In the genomic region with DNA sequence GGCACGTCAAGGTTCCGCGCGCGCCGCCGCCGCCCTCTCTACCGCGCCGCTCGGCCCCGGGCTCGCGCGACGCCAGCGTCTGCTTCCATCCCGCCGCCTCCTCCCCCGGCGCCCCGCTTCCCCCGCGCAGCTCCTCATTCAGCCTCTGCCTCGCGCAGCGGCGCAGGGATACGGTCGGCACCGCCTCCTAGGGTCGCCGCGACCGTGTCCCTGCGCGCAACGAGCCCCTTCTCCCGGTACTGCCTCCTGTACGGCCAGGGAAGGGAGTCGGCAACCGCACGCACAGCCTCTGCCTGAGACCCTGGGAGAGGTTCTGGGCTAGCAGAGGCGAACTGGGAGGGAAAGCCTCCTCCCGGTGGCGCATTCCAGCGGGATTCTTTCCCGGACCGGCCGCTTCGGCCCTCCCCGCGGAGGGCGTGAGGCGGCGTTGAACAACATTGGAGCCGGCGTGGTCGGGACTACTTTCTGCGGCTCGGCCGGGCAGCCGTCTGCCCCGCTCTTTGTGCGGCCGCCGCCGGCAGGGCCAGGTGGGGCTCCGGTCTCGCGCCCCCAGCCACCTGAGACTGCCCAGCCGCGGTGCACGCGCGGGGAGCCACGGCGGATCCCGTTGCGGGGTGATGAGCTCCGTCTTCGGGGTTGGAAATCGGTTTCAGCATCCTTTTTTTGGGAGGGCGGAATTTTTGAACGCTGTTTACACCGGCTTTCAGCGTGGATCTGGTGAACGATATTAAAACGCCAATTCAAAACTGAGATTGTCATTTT, we compare ENCODE assay signal across 8 cellular contexts. TPM values are rescaled to one million over a fixed set of nuclear protein-coding genes. Genes with fewer than 3 reads are reported as not detected.
DNase-seq lines count a peak whose midpoint lies in the region; ATAC-seq and TF ChIP-seq lines count a peak whose summit lies in the region.

TSS of gene LRP6 (minus strand) at position 172 of the 762 bp plus-strand sequence. CDS start 309 bp downstream, outside the sequence.

- intact Hi-C loops in mammary epithelial cell (cut with micrococcal nuclease) = loop anchor here (5.0 kb wide), 1 partner anchor 60 kb away; no protein-coding TSS in a partner anchor

- DNase-seq in NCI-H2107 treated with DMSO at 0.1 percent for 48 hours (lab: John Stamatoyannopoulos, UW; ENCODE audit: unreplicated experiment) (peak; percentile 74), mammary epithelial cell (peak; percentile 94), iPS-NIHi11 (ENCODE audit: low spot score) (peak; percentile 99), GF-D8 (lab: John Stamatoyannopoulos, UW) (no peak)

- no peaks in the 10 kb centered on the region for H3K36me3 ChIP-seq in mammary epithelial cell (ENCODE audit: insufficient read depth, low read length)

- 0% methylated on average over 34 of the region's 90 CpGs for WGBS in mammary epithelial cell (ENCODE audit: low coverage, missing lambda C conversion rate)

- peaks cover 47% of the 10 kb centered on the region for H3K79me2 ChIP-seq in mammary epithelial cell (ENCODE audit: insufficient read depth, low read length)

- peak; percentile 56 for TF ChIP-seq POLR2A in GM18526 (IDR thresholded peaks at IDR 0.05; ENCODE audit: extremely low read depth, insufficient read length)

- BruUV-seq in mammary epithelial cell (replicated peaks; lab: Mats Ljungman, UMichigan) = no TSS peak

- CTCF ChIA-PET in mammary epithelial cell (lab: Charles Lee; ENCODE audit: low non-redundant PET) = no interaction called here

- TF ChIP-seq CTCF in WI38 (IDR thresholded peaks at IDR 0.05; ENCODE audit: low read depth, low read length) (no peak), mammary epithelial cell (conservative IDR thresholded peaks at IDR 0.05 in 1 of 2, IDR thresholded peaks at IDR 0.05 in 1 of 2; ENCODE audit: extremely low read depth in 1 of 2, insufficient read depth in 1 of 2, low read depth in 1 of 2, low read length in 2 of 2) (no peak)

- H3K27me3 ChIP-seq in mammary epithelial cell (ENCODE audit: insufficient read depth, low read length) = no peaks in the 10 kb centered on the region

- H3K4me2 ChIP-seq in mammary epithelial cell (ENCODE audit: insufficient read depth, low read depth, low read length) = peak within 1 kb of the TSS; percentile 99

- dilution Hi-C loops in mammary epithelial cell (cut with HindIII; ENCODE audit: low sequenced_read_pairs) = no loop called here

- H3K9ac ChIP-seq in mammary epithelial cell (ENCODE audit: insufficient read depth, low read length) = peak within 1 kb of the TSS; percentile 99

- H3K4me3 ChIP-seq in WI38 (ENCODE audit: low read depth, low read length) (peak within 1 kb of the TSS; percentile 93), mammary epithelial cell (replicated peaks in 1 of 3; ENCODE audit: insufficient read depth in 1 of 3, low read depth in 2 of 3, low read length in 3 of 3) (peak within 1 kb of the TSS; percentile 89 to 98 (median 95)), skin epidermis (peak within 1 kb of the TSS; percentile 42 to 80 (median 64))

- H3K9me3 ChIP-seq in mammary epithelial cell (replicated peaks; ENCODE audit: insufficient read depth, low read length) = no peaks in the 10 kb centered on the region

- H3K27ac ChIP-seq in mammary epithelial cell (ENCODE audit: insufficient read depth, low read depth, low read length) = peak within 1 kb of the TSS; percentile 99
- H3K27ac ChIP-seq in skin epidermis = peak within 1 kb of the TSS; percentile 74 to 100 (median 99)

- no peaks in the 10 kb centered on the region for H4K20me1 ChIP-seq in mammary epithelial cell (ENCODE audit: insufficient read depth, low read length)

- H3K4me1 ChIP-seq in mammary epithelial cell (ENCODE audit: insufficient read depth, low read length) = peaks cover 18% of the 10 kb centered on the region

- in situ Hi-C loops in mammary epithelial cell (cut with MboI; ENCODE audit: low sequenced_read_pairs in 2 of 2) = no loop called here

- peak; percentile 77 for ATAC-seq in HG03066 (IDR thresholded peaks at IDR 0.05; ENCODE audit: low read depth, unreplicated experiment)

- peak within 1 kb of the TSS; percentile 100 for H2AFZ ChIP-seq in mammary epithelial cell (ENCODE audit: low read depth, low read length)

RNA-seq across cellular contexts. Expression of gene LRP6, which starts in this region (rescaled TPM):
- total RNA-seq in mammary epithelial cell = 10 to 100 TPM; 19.2 to 27.7 TPM
- 13.9 TPM for polyA plus RNA-seq in mammary epithelial cell
- 216 TPM for polyA minus RNA-seq in mammary epithelial cell
